In the genomic region with DNA sequence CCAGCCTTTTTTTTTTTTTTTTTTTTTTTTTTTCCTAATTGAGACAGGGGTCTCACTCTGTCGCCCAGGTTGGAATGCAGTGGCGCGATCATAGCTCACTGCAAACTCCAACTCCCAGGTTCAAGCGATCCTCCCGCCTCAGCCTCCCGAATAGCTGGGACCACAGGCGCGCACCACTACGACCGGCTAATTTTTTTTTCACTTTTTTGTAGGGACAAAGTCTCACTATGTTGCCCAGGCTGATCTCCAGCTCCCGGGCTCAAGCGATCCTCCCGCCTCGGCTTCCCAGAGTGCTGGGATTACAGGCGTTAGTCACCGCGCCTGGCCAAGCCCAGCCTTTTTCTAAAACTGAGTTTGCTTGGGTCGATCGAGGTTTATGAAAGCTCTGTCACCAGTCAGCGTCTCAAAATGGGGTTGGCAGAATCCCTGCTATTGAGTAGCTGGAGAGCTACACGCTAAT, we compare ENCODE assay signal across 8 cellular contexts. TPM values are rescaled to one million over a fixed set of nuclear protein-coding genes. Genes with fewer than 3 reads are reported as not detected.
DNase-seq lines count a peak whose midpoint lies in the region; ATAC-seq, FAIRE-seq and TF ChIP-seq lines count a peak whose summit lies in the region.

No MANE protein-coding gene starts in this region.

- no peak for TF ChIP-seq POLR2A in GM12878 (IDR thresholded peaks at IDR 0.05; ENCODE audit: low read depth, low read length)

- H3K27me3 ChIP-seq in NT2/D1 (ENCODE audit: insufficient read depth, insufficient read length) (no peaks in the 10 kb centered on the region), GM12878 (replicated peaks in 1 of 2; ENCODE audit: control insufficient read depth in 2 of 2, insufficient read depth in 2 of 2, low read length in 1 of 2) (no peaks in the 10 kb centered on the region), iPS-20b (ENCODE audit: insufficient read depth, low read length) (no peaks in the 10 kb centered on the region), small intestine (ENCODE audit: control insufficient read depth in 2 of 2, insufficient read depth in 2 of 2, low read length in 2 of 2) (no peaks in the 10 kb centered on the region)

- DNase-seq in DMS 273 (lab: John Stamatoyannopoulos, UW; ENCODE audit: unreplicated experiment) (peak; percentile 63), DMS 273 treated with DMSO at 0.1 percent for 48 hours (lab: John Stamatoyannopoulos, UW) (no peak), NT2/D1 (ENCODE audit: low read depth, low spot score) (no peak), GM12878 (ENCODE audit: low read depth, low spot score) (no peak), small intestine (peak; percentile 70)
- DNase-seq in stimulated activated CD4-positive, alpha-beta T cell treated with anti-CD3 and anti-CD28 coated beads, Interleukin-4, amount 100 ng/mL, for 1 hour = no peak

- no peak for TF ChIP-seq EP300 in GM12878 (IDR thresholded peaks at IDR 0.05; ENCODE audit: borderline replicate concordance in 1 of 2, control insufficient read depth in 1 of 2, low read depth in 2 of 2, low read length in 2 of 2)

- 44% methylated on average over 18 of the region's 21 CpGs for WGBS in GM12878 (ENCODE audit: insufficient coverage, insufficient replicate concordance, low lambda C conversion rate, missing lambda C conversion rate)
- WGBS in small intestine, 3 donors = 0 to 40% (median 3%) methylated on average over 21 of the region's 21 CpGs

- RAD21 ChIA-PET in GM12878 (lab: Charles Lee; ENCODE audit: unreplicated experiment) = interaction anchor here (0.8 to 2.5 kb wide), 6 partner anchors 10 to 274 kb away, joined by 3 to 13 read pairs (median 4); partner anchors contain the start of genes GRIPAP1 and TFE3

- in situ Hi-C loops in GM12878 (cut with MboI) = no loop called here

- CTCF ChIA-PET in GM12878 (lab: Yijun Ruan, JAX) = interaction anchor here (0.9 to 1.7 kb wide), 4 partner anchors 12 to 85 kb away, joined by 4 to 7 read pairs (median 5); partner anchors contain the start of gene TFE3

- FAIRE-seq in GM12878 (lab: Jason Lieb, UNC) = no peak
- no peak for FAIRE-seq in small intestine (lab: Jason Lieb, UNC)

- H3K36me3 ChIP-seq in NT2/D1 (ENCODE audit: insufficient read depth, insufficient read length, low read length) = peaks cover 40% of the 10 kb centered on the region
- H3K36me3 ChIP-seq in GM12878 (ENCODE audit: control insufficient read depth in 2 of 2, insufficient read depth in 2 of 2, low read length in 1 of 2) = no peaks in the 10 kb centered on the region
- peaks cover 17% of the 10 kb centered on the region for H3K36me3 ChIP-seq in iPS-20b (ENCODE audit: insufficient read depth, low read depth, low read length)
- no peaks in the 10 kb centered on the region for H3K36me3 ChIP-seq in small intestine (ENCODE audit: control insufficient read depth in 2 of 2, insufficient read depth in 2 of 2, low read length in 2 of 2)

- H4K20me1 ChIP-seq in GM12878 (ENCODE audit: control insufficient read depth, insufficient read depth) = no peaks in the 10 kb centered on the region

- peak overlapping the region; percentile 31 for H3K4me3 ChIP-seq in NT2/D1 (ENCODE audit: insufficient read length, low read depth)
- peak overlapping the region; percentile 75 for H3K4me3 ChIP-seq in GM12878
- peak overlapping the region; percentile 71 for H3K4me3 ChIP-seq in iPS-20b (ENCODE audit: low read length)
- peak overlapping the region in 1 of 2 donors; percentile 18 for H3K4me3 ChIP-seq in small intestine (ENCODE audit: low read depth in 1 of 2, low read length in 2 of 2)

- intact Hi-C loops in GM12878 (cut with micrococcal nuclease; ENCODE audit: unreplicated experiment) = loop anchor here (1.0 to 5.0 kb wide), 4 partner anchors 41 to 156 kb away; partner anchors contain the start of genes GRIPAP1, HDAC6, PIM2 and TFE3

- H3K9ac ChIP-seq in NT2/D1 (ENCODE audit: insufficient read length, low read depth) (peak overlapping the region; percentile 76), GM12878 (ENCODE audit: control insufficient read depth, insufficient read depth, low read length) (peak overlapping the region; percentile 72), iPS-20b (ENCODE audit: low read depth, low read length) (peak overlapping the region; percentile 74; the same call in 1 of the 2 replicates)

- SMC1A ChIA-PET in GM12878 (lab: Charles Lee; ENCODE audit: uncharacterized antibody, unreplicated experiment) = interaction anchor here (1.0 to 2.8 kb wide), 2 partner anchors 22 to 44 kb away, joined by 3 to 7 read pairs; partner anchors contain the start of gene GRIPAP1

- H3K4me2 ChIP-seq in GM12878 (ENCODE audit: control insufficient read depth, insufficient read depth) = peak overlapping the region; percentile 73

- BruUV-seq in GM12878 (replicated peaks; lab: Mats Ljungman, UMichigan) = no TSS peak

- no peak for TF ChIP-seq RAD21 in GM12878 (IDR thresholded peaks at IDR 0.05; ENCODE audit: insufficient read depth, low read depth, low read length)

- POLR2A ChIA-PET in GM12878 (lab: Charles Lee) = interaction anchor here (0.6 to 2.2 kb wide), 12 partner anchors 16 to 1308 kb away, joined by 4 to 23 read pairs (median 8); partner anchors contain the start of genes ELK1, GRIPAP1, HDAC6 and PQBP1

- TF ChIP-seq CTCF in GM12878 (IDR thresholded peaks at IDR 0.05 in 2 of 3, conservative IDR thresholded peaks at IDR 0.05 in 1 of 3; ENCODE audit: control insufficient read depth in 2 of 3, extremely low read depth in 1 of 3, insufficient read depth in 1 of 3, low read depth in 3 of 3, low read length in 3 of 3) = no peak

- H3K79me2 ChIP-seq in GM12878 (ENCODE audit: control insufficient read depth, insufficient read depth, low read length) = peaks cover 31% of the 10 kb centered on the region

- H3K27ac ChIP-seq in GM12878 (ENCODE audit: control insufficient read depth, insufficient read depth) = peak overlapping the region; percentile 70
- H3K27ac ChIP-seq in iPS-20b (ENCODE audit: low read length) = no peak overlapping the region
- H3K27ac ChIP-seq in small intestine (ENCODE audit: low read depth in 1 of 2, low read length in 1 of 2) = peak overlapping the region; percentile 85 to 100

- H2AFZ ChIP-seq in GM12878 (ENCODE audit: control insufficient read depth, low read depth, low read length) = peak overlapping the region; percentile 24; the same call in 1 of the 2 replicates

- peaks cover 12% of the 10 kb centered on the region for H3K4me1 ChIP-seq in NT2/D1 (ENCODE audit: insufficient read depth, insufficient read length)
- peaks cover 11% of the 10 kb centered on the region for H3K4me1 ChIP-seq in GM12878 (ENCODE audit: control insufficient read depth, insufficient read depth, low read length)
- H3K4me1 ChIP-seq in iPS-20b (ENCODE audit: insufficient read depth, low read length) = peaks cover 7% of the 10 kb centered on the region; the same call in 1 of the 2 replicates
- peaks cover 0 to 6% of the 10 kb centered on the region in 2 donors for H3K4me1 ChIP-seq in small intestine (ENCODE audit: control insufficient read depth in 2 of 2, insufficient read depth in 1 of 2, low read depth in 1 of 2, low read length in 1 of 2)

- ATAC-seq in GM12878 (no peak), HG03521 (IDR thresholded peaks at IDR 0.05; ENCODE audit: unreplicated experiment) (no peak)

- H3K9me3 ChIP-seq in NT2/D1 (ENCODE audit: insufficient read depth, low read length) (no peaks in the 10 kb centered on the region), GM12878 (replicated peaks; ENCODE audit: control insufficient read depth, insufficient read depth, low read length) (no peaks in the 10 kb centered on the region; the same call in 2 of the 3 replicates), iPS-20b (ENCODE audit: insufficient read depth, low read depth, low read length) (no peaks in the 10 kb centered on the region), small intestine (ENCODE audit: control insufficient read depth, low read depth) (no peaks in the 10 kb centered on the region)

RNA-seq across cellular contexts. Expression of gene OTUD5, which starts 1.3 kb away (rescaled TPM):
- 39.3 and 46.8 TPM in 2 replicates for total RNA-seq in GM12878 (2013; cell fraction: nucleolus; rRNA removed)
- total RNA-seq in GM12878 (2014; rRNA removed) (22.2 and 23.7 TPM in 2 replicates), GM12878 (2014; rRNA removed; fragmentation: Illumina TruSeq; extraction: Trizol) (19.8 and 20.3 TPM in 2 replicates), GM12878 (2021) (39.1 and 39.9 TPM in 2 replicates)
- polyA plus RNA-seq in GM12878 (2011; ENCODE audit: low read depth) = 26.3 TPM
- polyA plus RNA-seq in GM12878 (2011; rRNA removed) (38.7 and 50.3 TPM in 2 replicates), GM12878 (2014; fragmentation: Illumina TruSeq; extraction: Trizol) (29.5 and 36.4 TPM in 2 replicates), GM12878 (2014; fragmentation: Nextera tagmentation; extraction: Ambion mirVana) (1 to 10 TPM; 2.0 to 4.6 TPM), GM12878 (2014; rRNA removed) (39.7 and 44.0 TPM in 2 replicates), GM12878 (2016; fragmentation: Nextera tagmentation; extraction: Ambion mirVana) (10 to 100 TPM; 11.2 to 21.6 TPM), small intestine (10 to 100 TPM; 28.3 to 57.5 (median 37.0) TPM)
- 41.0 and 43.4 TPM in 2 replicates for polyA plus RNA-seq in GM12878 (2011; cell fraction: cytosol; rRNA removed)
- polyA plus RNA-seq in GM12878 (2011; cell fraction: nucleus; rRNA removed) = 122 and 147 TPM in 2 replicates
- polyA plus RNA-seq in GM12878 (2012) = 46.9 and 63.6 TPM in 2 replicates
- polyA minus RNA-seq in GM12878 (2011; rRNA and poly(A)+ RNA removed) = 34.6 and 56.6 TPM in 2 replicates
- 23.0 and 36.1 TPM in 2 replicates for polyA minus RNA-seq in GM12878 (2011; cell fraction: cytosol; rRNA and poly(A)+ RNA removed)
- polyA minus RNA-seq in GM12878 (2011; cell fraction: nucleus; rRNA and poly(A)+ RNA removed) = 13.5 and 17.4 TPM in 2 replicates

RNA-seq across cellular contexts. Expression of gene KCND1, which starts 13.0 kb away (rescaled TPM):
- total RNA-seq in GM12878 (2013; cell fraction: nucleolus; rRNA removed) = 5.5 and 6.0 TPM in 2 replicates
- 0.16 and 0.34 TPM in 2 replicates for total RNA-seq in GM12878 (2014; rRNA removed)
- total RNA-seq in GM12878 (2014; rRNA removed; fragmentation: Illumina TruSeq; extraction: Trizol) = 0.09 and 0.18 TPM in 2 replicates
- 0.61 and 0.97 TPM in 2 replicates for total RNA-seq in GM12878 (2021)
- 1.1 TPM for polyA plus RNA-seq in GM12878 (2011; ENCODE audit: low read depth)
- polyA plus RNA-seq in GM12878 (2011; rRNA removed) = 0.58 and 0.73 TPM in 2 replicates
- polyA plus RNA-seq in GM12878 (2011; cell fraction: cytosol; rRNA removed) = 0.90 and 0.95 TPM in 2 replicates
- polyA plus RNA-seq in GM12878 (2011; cell fraction: nucleus; rRNA removed) = 15.2 and 16.4 TPM in 2 replicates
- 1.7 and 1.8 TPM in 2 replicates for polyA plus RNA-seq in GM12878 (2012)
- polyA plus RNA-seq in GM12878 (2014; fragmentation: Illumina TruSeq; extraction: Trizol) = 0.51 and 0.65 TPM in 2 replicates
- under 1 TPM; 0.02 to 0.11 TPM for polyA plus RNA-seq in GM12878 (2014; fragmentation: Nextera tagmentation; extraction: Ambion mirVana)
- 1.0 and 1.2 TPM in 2 replicates for polyA plus RNA-seq in GM12878 (2014; rRNA removed)
- polyA plus RNA-seq in GM12878 (2016; fragmentation: Nextera tagmentation; extraction: Ambion mirVana) = under 1 TPM; 0.32 to 0.44 TPM
- polyA minus RNA-seq in GM12878 (2011; rRNA and poly(A)+ RNA removed) = 0.44 and 0.57 TPM in 2 replicates
- polyA minus RNA-seq in GM12878 (2011; cell fraction: cytosol; rRNA and poly(A)+ RNA removed) = 0.40 TPM in 1 of 2 replicates, not detected in the other
- polyA minus RNA-seq in GM12878 (2011; cell fraction: nucleus; rRNA and poly(A)+ RNA removed) = 0.73 and 1.6 TPM in 2 replicates
- polyA plus RNA-seq in small intestine = 1 to 10 TPM in 1 of 3 donors, under 1 TPM in 2; 0.27 to 1.1 (median 0.45) TPM

RNA-seq across cellular contexts. Expression of gene PIM2, which starts 39.8 kb away (rescaled TPM):
- total RNA-seq in GM12878 (2013; cell fraction: nucleolus; rRNA removed) = 293 and 318 TPM in 2 replicates
- total RNA-seq in GM12878 (2014; rRNA removed) (32.9 and 37.9 TPM in 2 replicates), GM12878 (2014; rRNA removed; fragmentation: Illumina TruSeq; extraction: Trizol) (19.2 and 19.9 TPM in 2 replicates), GM12878 (2021) (29.6 and 30.4 TPM in 2 replicates)
- polyA plus RNA-seq in GM12878 (2011; ENCODE audit: low read depth) = 61.5 TPM
- polyA plus RNA-seq in GM12878 (2011; rRNA removed) (65.9 and 96.8 TPM in 2 replicates), GM12878 (2014; fragmentation: Illumina TruSeq; extraction: Trizol) (30.1 and 34.0 TPM in 2 replicates), GM12878 (2014; fragmentation: Nextera tagmentation; extraction: Ambion mirVana) (10 to 100 TPM; 19.6 to 26.2 TPM), GM12878 (2014; rRNA removed) (31.7 and 32.1 TPM in 2 replicates), GM12878 (2016; fragmentation: Nextera tagmentation; extraction: Ambion mirVana) (10 to 100 TPM; 46.5 to 54.5 TPM), small intestine (10 to 100 TPM in 2 of 3 donors, 1 to 10 TPM in 1; 2.9 to 35.1 (median 10.1) TPM)
- 86.7 and 115 TPM in 2 replicates for polyA plus RNA-seq in GM12878 (2011; cell fraction: cytosol; rRNA removed)
- 111 and 151 TPM in 2 replicates for polyA plus RNA-seq in GM12878 (2011; cell fraction: nucleus; rRNA removed)
- polyA plus RNA-seq in GM12878 (2012) = 114 and 191 TPM in 2 replicates
- polyA minus RNA-seq in GM12878 (2011; rRNA and poly(A)+ RNA removed) = 60.6 and 83.6 TPM in 2 replicates
- polyA minus RNA-seq in GM12878 (2011; cell fraction: cytosol; rRNA and poly(A)+ RNA removed) = 25.4 and 29.0 TPM in 2 replicates
- 53.8 and 65.6 TPM in 2 replicates for polyA minus RNA-seq in GM12878 (2011; cell fraction: nucleus; rRNA and poly(A)+ RNA removed)

RNA-seq across cellular contexts. Expression of gene GRIPAP1, which starts 43.4 kb away (rescaled TPM):
- total RNA-seq in GM12878 (2013; cell fraction: nucleolus; rRNA removed) = 49.1 and 53.3 TPM in 2 replicates
- total RNA-seq in GM12878 (2014; rRNA removed) = 17.2 and 17.5 TPM in 2 replicates
- 21.5 and 21.6 TPM in 2 replicates for total RNA-seq in GM12878 (2014; rRNA removed; fragmentation: Illumina TruSeq; extraction: Trizol)
- 37.7 and 44.7 TPM in 2 replicates for total RNA-seq in GM12878 (2021)
- polyA plus RNA-seq in GM12878 (2011; ENCODE audit: low read depth) = 28.8 TPM
- polyA plus RNA-seq in GM12878 (2011; rRNA removed) = 37.6 and 40.7 TPM in 2 replicates
- polyA plus RNA-seq in GM12878 (2011; cell fraction: cytosol; rRNA removed) = 29.1 and 32.9 TPM in 2 replicates
- 111 and 130 TPM in 2 replicates for polyA plus RNA-seq in GM12878 (2011; cell fraction: nucleus; rRNA removed)
- 39.8 and 54.3 TPM in 2 replicates for polyA plus RNA-seq in GM12878 (2012)
- polyA plus RNA-seq in GM12878 (2014; fragmentation: Illumina TruSeq; extraction: Trizol) = 25.7 and 29.6 TPM in 2 replicates
- polyA plus RNA-seq in GM12878 (2014; fragmentation: Nextera tagmentation; extraction: Ambion mirVana) = 1 to 10 TPM; 4.2 to 4.9 TPM
- polyA plus RNA-seq in GM12878 (2014; rRNA removed) = 35.2 TPM in 2 replicates
- polyA plus RNA-seq in GM12878 (2016; fragmentation: Nextera tagmentation; extraction: Ambion mirVana) = 10 to 100 TPM; 24.9 to 26.7 TPM
- polyA minus RNA-seq in GM12878 (2011; rRNA and poly(A)+ RNA removed) = 25.2 and 28.9 TPM in 2 replicates
- 8.0 and 11.7 TPM in 2 replicates for polyA minus RNA-seq in GM12878 (2011; cell fraction: cytosol; rRNA and poly(A)+ RNA removed)
- polyA minus RNA-seq in GM12878 (2011; cell fraction: nucleus; rRNA and poly(A)+ RNA removed) = 19.5 and 29.8 TPM in 2 replicates
- polyA plus RNA-seq in small intestine = 10 to 100 TPM; 18.1 to 26.7 (median 26.4) TPM

RNA-seq across cellular contexts. Expression of gene SLC35A2, which starts 47.2 kb away (rescaled TPM):
- total RNA-seq in GM12878 (2013; cell fraction: nucleolus; rRNA removed) = 10.7 and 16.8 TPM in 2 replicates
- total RNA-seq in GM12878 (2014; rRNA removed) (9.3 and 11.0 TPM in 2 replicates), GM12878 (2014; rRNA removed; fragmentation: Illumina TruSeq; extraction: Trizol) (8.4 and 9.1 TPM in 2 replicates), GM12878 (2021) (16.7 and 21.9 TPM in 2 replicates)
- 7.5 TPM for polyA plus RNA-seq in GM12878 (2011; ENCODE audit: low read depth)
- polyA plus RNA-seq in GM12878 (2011; rRNA removed) (10.3 and 12.9 TPM in 2 replicates), GM12878 (2014; fragmentation: Illumina TruSeq; extraction: Trizol) (12.0 and 16.9 TPM in 2 replicates), GM12878 (2014; fragmentation: Nextera tagmentation; extraction: Ambion mirVana) (1 to 10 TPM; 2.1 to 6.8 TPM), GM12878 (2014; rRNA removed) (16.8 and 18.7 TPM in 2 replicates), GM12878 (2016; fragmentation: Nextera tagmentation; extraction: Ambion mirVana) (10 to 100 TPM; 25.1 to 27.4 TPM), small intestine (10 to 100 TPM in 1 of 3 donors, 1 to 10 TPM in 2; 8.1 to 31.5 (median 9.7) TPM)
- 22.6 and 23.3 TPM in 2 replicates for polyA plus RNA-seq in GM12878 (2011; cell fraction: cytosol; rRNA removed)
- polyA plus RNA-seq in GM12878 (2011; cell fraction: nucleus; rRNA removed) = 28.2 and 28.4 TPM in 2 replicates
- polyA plus RNA-seq in GM12878 (2012) = 15.6 and 17.0 TPM in 2 replicates
- 21.6 and 23.7 TPM in 2 replicates for polyA minus RNA-seq in GM12878 (2011; rRNA and poly(A)+ RNA removed)
- 4.3 and 6.9 TPM in 2 replicates for polyA minus RNA-seq in GM12878 (2011; cell fraction: cytosol; rRNA and poly(A)+ RNA removed)
- polyA minus RNA-seq in GM12878 (2011; cell fraction: nucleus; rRNA and poly(A)+ RNA removed) = 4.1 and 5.2 TPM in 2 replicates

Comparison
In these comparisons a context has a peak if more than half of its experiments do, and no peak if none do; other contexts are left out.
1. DNase-seq: peak in DMS 273 (single experiment) and small intestine (single experiment); none in DMS 273 treated with DMSO at 0.1 percent for 48 hours (single experiment), NT2/D1 (single experiment), GM12878 (single experiment) and stimulated activated CD4-positive, alpha-beta T cell treated with anti-CD3 and anti-CD28 coated beads, Interleukin-4, amount 100 ng/mL, for 1 hour (single experiment).
2. Peak in every context shown above with its lines, with median percentiles within 50 percentile points of each other: H3K9ac ChIP-seq.